ENCODE assay signal across 9 cellular contexts in genomic region chr17:16988749-16989229, GRCh38. TPM values are rescaled to one million over a fixed set of nuclear protein-coding genes. Genes with fewer than 3 reads are reported as not detected.
A peak's percentile ranks its signal among the peaks of the same experiment; 100 is the strongest.
DNase-seq lines count a peak whose midpoint lies in the region; ATAC-seq and TF ChIP-seq lines count a peak whose summit lies in the region.
"Had no signal": no experiment of that assay in that cellular context is flagged by ENCODE, and none has a peak within 500 bp of the region (broad histone marks: within the 10 kb centered on the region; RNA-seq: fewer than 3 reads in every experiment).

No MANE protein-coding gene starts in this region.

- ATAC-seq in HG03159 (IDR thresholded peaks at IDR 0.05; ENCODE audit: unreplicated experiment) = peak; percentile 8

- peak overlapping the region in 1 of 4 donors; percentile 4 for H3K4me3 ChIP-seq in tibial nerve
- no peak overlapping the region for H3K4me3 ChIP-seq in Caco-2 (ENCODE audit: low read depth, low read length)
- H3K4me3 ChIP-seq: right lobe of liver had no signal

- H3K4me1 ChIP-seq in tibial nerve (peaks cover 0 to 32% (median 9%) of the 10 kb centered on the region in 4 donors), Caco-2 (no peaks in the 10 kb centered on the region)
- H3K4me1 ChIP-seq: right lobe of liver had no signal

- TF ChIP-seq CTCF in tibial nerve (IDR thresholded peaks at IDR 0.05) (no peak), Caco-2 (IDR thresholded peaks at IDR 0.05; ENCODE audit: insufficient read depth in 1 of 2, low read depth in 1 of 2, low read length in 1 of 2, severe bottlenecking in 1 of 2, unreplicated experiment in 1 of 2) (no peak)

- intact Hi-C loops in activated naive CD4-positive, alpha-beta T cell treated with anti-CD3 and anti-CD28 coated beads for 36 hours (cut with micrococcal nuclease) = loop anchor here (1.0 kb wide), 1 partner anchor 404 kb away; no protein-coding TSS in a partner anchor
- intact Hi-C loops in dendritic cell treated with granulocyte-macrophage colony-stimulating factor and Interleukin-4, amounts not matched to agents 40 ng/mL and 50 ng/mL, for 4 days (cut with micrococcal nuclease) = loop anchor here (2.0 kb wide), 1 partner anchor 452 kb away; no protein-coding TSS in a partner anchor
- intact Hi-C loops in Caco-2 (cut with micrococcal nuclease; ENCODE audit: unreplicated experiment) = no loop called here

- no TSS peak for BruUV-seq in Caco-2 (replicated peaks; lab: Mats Ljungman, UMichigan)

- H3K27ac ChIP-seq in tibial nerve = peak overlapping the region in 3 of 4 donors; percentile 29 to 64 (median 46)
- H3K27ac ChIP-seq: right lobe of liver had no signal

- H3K27ac Mint-ChIP-seq in activated naive CD4-positive, alpha-beta T cell treated with anti-CD3 and anti-CD28 coated beads, Interleukin-2, amount 50 U/mL, for 24 hours = no peak overlapping the region
- no peak overlapping the region for H3K27ac Mint-ChIP-seq in activated naive CD4-positive, alpha-beta T cell treated with anti-CD3 and anti-CD28 coated beads for 36 hours
- peak overlapping the region; percentile 94 for H3K27ac Mint-ChIP-seq in dendritic cell treated with granulocyte-macrophage colony-stimulating factor and Interleukin-4, amounts not matched to agents 40 ng/mL and 50 ng/mL, for 4 days
- H3K27ac Mint-ChIP-seq in Caco-2 (ENCODE audit: unreplicated experiment) = no peak overlapping the region

- no peak for DNase-seq in activated naive CD4-positive, alpha-beta T cell treated with anti-CD3 and anti-CD28 coated beads for 36 hours
- DNase-seq in tibial nerve (ENCODE audit: low spot score in 2 of 2) = no peak
- no peak for DNase-seq in NCI-H1436 treated with DMSO at 0.1 percent for 48 hours (lab: John Stamatoyannopoulos, UW)
- DNase-seq in stimulated activated CD4-positive, alpha-beta T cell treated with anti-CD3 and anti-CD28 coated beads, Interleukin-12 subunit alpha, Interleukin-12 subunit beta, amount 100 ng/mL, for 4 hours = no peak
- DNase-seq in Caco-2 = no peak

- POLR2A ChIA-PET in Caco-2 (lab: Charles Lee) = no interaction called here

- H3K36me3 ChIP-seq in tibial nerve = no peaks in the 10 kb centered on the region
- no peaks in the 10 kb centered on the region for H3K36me3 ChIP-seq in Caco-2 (ENCODE audit: control insufficient read depth, insufficient read depth, low read length)
- H3K36me3 ChIP-seq: right lobe of liver had no signal

- H3K27me3 ChIP-seq in tibial nerve (no peaks in the 10 kb centered on the region), Caco-2 (replicated peaks; ENCODE audit: control insufficient read depth, insufficient read depth, low read length) (no peaks in the 10 kb centered on the region)
- H3K27me3 ChIP-seq: right lobe of liver had no signal

- peaks cover 31% of the 10 kb centered on the region for H3K4me1 Mint-ChIP-seq in activated naive CD4-positive, alpha-beta T cell treated with anti-CD3 and anti-CD28 coated beads, Interleukin-2, amount 50 U/mL, for 24 hours
- H3K4me1 Mint-ChIP-seq in activated naive CD4-positive, alpha-beta T cell treated with anti-CD3 and anti-CD28 coated beads for 36 hours (ENCODE audit: low read depth) = peaks cover 30% of the 10 kb centered on the region
- H3K4me1 Mint-ChIP-seq in dendritic cell treated with granulocyte-macrophage colony-stimulating factor and Interleukin-4, amounts not matched to agents 40 ng/mL and 50 ng/mL, for 4 days (ENCODE audit: low read depth) = peaks cover 58% of the 10 kb centered on the region
- H3K4me1 Mint-ChIP-seq in Caco-2 (ENCODE audit: low read depth, unreplicated experiment) = no peaks in the 10 kb centered on the region

- no peaks in the 10 kb centered on the region for H3K9me3 ChIP-seq in tibial nerve
- no peaks in the 10 kb centered on the region for H3K9me3 ChIP-seq in Caco-2
- H3K9me3 ChIP-seq: right lobe of liver had no signal

- CTCF ChIA-PET in activated naive CD4-positive, alpha-beta T cell treated with anti-CD3 and anti-CD28 coated beads for 36 hours (lab: Charles Lee) = no interaction called here
- CTCF ChIA-PET in Caco-2 (lab: Charles Lee) = no interaction called here

- H3K36me3 Mint-ChIP-seq in activated naive CD4-positive, alpha-beta T cell treated with anti-CD3 and anti-CD28 coated beads, Interleukin-2, amount 50 U/mL, for 24 hours = no peaks in the 10 kb centered on the region
- no peaks in the 10 kb centered on the region for H3K36me3 Mint-ChIP-seq in activated naive CD4-positive, alpha-beta T cell treated with anti-CD3 and anti-CD28 coated beads for 36 hours (ENCODE audit: low read depth)
- H3K36me3 Mint-ChIP-seq in dendritic cell treated with granulocyte-macrophage colony-stimulating factor and Interleukin-4, amounts not matched to agents 40 ng/mL and 50 ng/mL, for 4 days (ENCODE audit: low read depth) = no peaks in the 10 kb centered on the region
- H3K36me3 Mint-ChIP-seq in Caco-2 (ENCODE audit: insufficient read depth, unreplicated experiment) = no peaks in the 10 kb centered on the region

- WGBS in tibial nerve, 2 donors = 63 to 64% methylated on average over 10 of the region's 10 CpGs

- no peak for TF ChIP-seq EP300 in tibial nerve (IDR thresholded peaks at IDR 0.05)

- no peaks in the 10 kb centered on the region for H3K27me3 Mint-ChIP-seq in activated naive CD4-positive, alpha-beta T cell treated with anti-CD3 and anti-CD28 coated beads, Interleukin-2, amount 50 U/mL, for 24 hours
- H3K27me3 Mint-ChIP-seq in activated naive CD4-positive, alpha-beta T cell treated with anti-CD3 and anti-CD28 coated beads for 36 hours (ENCODE audit: low read depth) = no peaks in the 10 kb centered on the region
- H3K27me3 Mint-ChIP-seq in dendritic cell treated with granulocyte-macrophage colony-stimulating factor and Interleukin-4, amounts not matched to agents 40 ng/mL and 50 ng/mL, for 4 days = no peaks in the 10 kb centered on the region
- no peaks in the 10 kb centered on the region for H3K27me3 Mint-ChIP-seq in Caco-2 (ENCODE audit: insufficient read depth, unreplicated experiment)

- no peak for TF ChIP-seq POLR2A in tibial nerve (IDR thresholded peaks at IDR 0.05)

- peak overlapping the region; percentile 63 for H3K4me3 Mint-ChIP-seq in activated naive CD4-positive, alpha-beta T cell treated with anti-CD3 and anti-CD28 coated beads, Interleukin-2, amount 50 U/mL, for 24 hours
- no peak overlapping the region for H3K4me3 Mint-ChIP-seq in activated naive CD4-positive, alpha-beta T cell treated with anti-CD3 and anti-CD28 coated beads for 36 hours
- H3K4me3 Mint-ChIP-seq in dendritic cell treated with granulocyte-macrophage colony-stimulating factor and Interleukin-4, amounts not matched to agents 40 ng/mL and 50 ng/mL, for 4 days = peak overlapping the region; percentile 39
- H3K4me3 Mint-ChIP-seq in Caco-2 (ENCODE audit: unreplicated experiment) = no peak overlapping the region

- no peaks in the 10 kb centered on the region for H3K9me3 Mint-ChIP-seq in activated naive CD4-positive, alpha-beta T cell treated with anti-CD3 and anti-CD28 coated beads, Interleukin-2, amount 50 U/mL, for 24 hours
- no peaks in the 10 kb centered on the region for H3K9me3 Mint-ChIP-seq in activated naive CD4-positive, alpha-beta T cell treated with anti-CD3 and anti-CD28 coated beads for 36 hours
- H3K9me3 Mint-ChIP-seq in dendritic cell treated with granulocyte-macrophage colony-stimulating factor and Interleukin-4, amounts not matched to agents 40 ng/mL and 50 ng/mL, for 4 days = no peaks in the 10 kb centered on the region
- H3K9me3 Mint-ChIP-seq in Caco-2 (ENCODE audit: unreplicated experiment) = no peaks in the 10 kb centered on the region

RNA-seq across cellular contexts. Expression of gene TNFRSF13B, which starts 16.9 kb away (rescaled TPM):
- total RNA-seq in activated naive CD4-positive, alpha-beta T cell treated with anti-CD3 and anti-CD28 coated beads for 36 hours = not detected
- not detected for total RNA-seq in tibial nerve
- total RNA-seq in Caco-2 (2022) = not detected in 2 replicates

RNA-seq across cellular contexts. Expression of gene MPRIP, which starts 53.5 kb away (rescaled TPM):
- total RNA-seq in activated naive CD4-positive, alpha-beta T cell treated with anti-CD3 and anti-CD28 coated beads for 36 hours = 100 to 1,000 TPM; 125 TPM
- total RNA-seq in tibial nerve (100 to 1,000 TPM; 216 to 291 (median 265) TPM), Caco-2 (2022) (284 and 311 TPM in 2 replicates)

Comparison
In these comparisons a context has a peak if more than half of its experiments do, and no peak if none do; other contexts are left out.
1. H3K4me3 Mint-ChIP-seq: peak in activated naive CD4-positive, alpha-beta T cell treated with anti-CD3 and anti-CD28 coated beads, Interleukin-2, amount 50 U/mL, for 24 hours (single experiment) and dendritic cell treated with granulocyte-macrophage colony-stimulating factor and Interleukin-4, amounts not matched to agents 40 ng/mL and 50 ng/mL, for 4 days (single experiment); none in activated naive CD4-positive, alpha-beta T cell treated with anti-CD3 and anti-CD28 coated beads for 36 hours (single experiment) and Caco-2 (single experiment).